ENCODE assay signal across 17 cellular contexts in genomic region chr10:133116455-133116854, GRCh38. TPM values are rescaled to one million over a fixed set of nuclear protein-coding genes. Genes with fewer than 3 reads are reported as not detected.
DNase-seq lines count a peak whose midpoint lies in the region; ATAC-seq and TF ChIP-seq lines count a peak whose summit lies in the region.
"Had no signal": no experiment of that assay in that cellular context is flagged by ENCODE, and none has a peak within 500 bp of the region (broad histone marks: within the 10 kb centered on the region; RNA-seq: fewer than 3 reads in every experiment).

No MANE protein-coding gene starts in this region.

- ATAC-seq in WTC11 = no peak
- ATAC-seq in GM21528 (IDR thresholded peaks at IDR 0.05; ENCODE audit: low FRiP score, unreplicated experiment) = no peak
- ATAC-seq in HG03108 (IDR thresholded peaks at IDR 0.05; ENCODE audit: unreplicated experiment) = no peak
- no peak for ATAC-seq in upper lobe of left lung (ENCODE audit: low FRiP score in 2 of 2)
- ATAC-seq: HCT116 had no signal

- intact Hi-C loops in posterior vena cava (cut with DNase I) = no loop called here

- CTCF ChIA-PET in WTC11 (lab: Charles Lee) = interaction anchor here (0.9 kb wide), 1 partner anchor 27 kb away, joined by 5 read pairs; no protein-coding TSS in a partner anchor

- H3K9me3 Mint-ChIP-seq in WTC11 (peaks cover 18% of the 10 kb centered on the region), glutamatergic neuron (ENCODE audit: unreplicated experiment) (peaks cover 13% of the 10 kb centered on the region)

- TF ChIP-seq EP300 in upper lobe of left lung (IDR thresholded peaks at IDR 0.05) = no peak

- DNase-seq in WTC11 (ENCODE audit: low spot score) (no peak), glutamatergic neuron (peak; percentile 10), posterior vena cava (ENCODE audit: low spot score) (peak; percentile 50), upper lobe of left lung (no peak)
- DNase-seq: C1 segment of cervical spinal cord; CD4-positive, alpha-beta memory T cell; COR-L47; DMS153; DND-41; H9 had no signal

- H3K4me3 ChIP-seq in skeletal muscle tissue (ENCODE audit: low read length in 3 of 3) = no peak overlapping the region
- H3K4me3 ChIP-seq in upper lobe of left lung = no peak overlapping the region
- H3K4me3 ChIP-seq: GM23338 had no signal

- peaks cover 0 to 2% (median 0%) of the 10 kb centered on the region in 3 donors for H3K36me3 ChIP-seq in skeletal muscle tissue (ENCODE audit: control insufficient read depth in 3 of 3, insufficient read depth in 3 of 3, low read length in 3 of 3)
- no peaks in the 10 kb centered on the region for H3K36me3 ChIP-seq in upper lobe of left lung

- H3K9me3 ChIP-seq in skeletal muscle tissue (ENCODE audit: control insufficient read depth in 3 of 3, low read length in 3 of 3) (peaks cover 0 to 3% (median 0%) of the 10 kb centered on the region in 3 donors), upper lobe of left lung (peaks cover 0 to 5% (median 0%) of the 10 kb centered on the region in 4 donors)

- H3K4me3 Mint-ChIP-seq in WTC11 = no peak overlapping the region
- no peak overlapping the region for H3K4me3 Mint-ChIP-seq in glutamatergic neuron (ENCODE audit: unreplicated experiment)
- H3K4me3 Mint-ChIP-seq: CD4-positive, alpha-beta memory T cell; GM23338; H9 had no signal

- no peak for TF ChIP-seq POLR2A in upper lobe of left lung (IDR thresholded peaks at IDR 0.05)

- H3K9ac ChIP-seq in skeletal muscle tissue (ENCODE audit: low read depth in 1 of 3, low read length in 3 of 3) = no peak overlapping the region

- H3K27ac Mint-ChIP-seq in WTC11 (peak overlapping the region; percentile 53; the same call in 1 of the 2 replicates), glutamatergic neuron (ENCODE audit: unreplicated experiment) (no peak overlapping the region)
- H3K27ac Mint-ChIP-seq: CD4-positive, alpha-beta memory T cell; GM23338; H9 had no signal

- peak overlapping the region; percentile 89 for H3K27ac ChIP-seq in skeletal muscle tissue (ENCODE audit: low read depth, low read length)
- H3K27ac ChIP-seq in upper lobe of left lung = no peak overlapping the region

- WGBS in upper lobe of left lung, 2 donors = 70 to 82% methylated on average over 11 to 14 of the region's 14 CpGs

- H3K27me3 Mint-ChIP-seq in WTC11 (ENCODE audit: low read depth) (no peaks in the 10 kb centered on the region; the same call in 1 of the 2 replicates), glutamatergic neuron (ENCODE audit: unreplicated experiment) (peaks cover 5% of the 10 kb centered on the region)
- H3K27me3 Mint-ChIP-seq: CD4-positive, alpha-beta memory T cell had no signal

- H3K4me1 Mint-ChIP-seq in WTC11 = no peaks in the 10 kb centered on the region
- H3K4me1 Mint-ChIP-seq in glutamatergic neuron (ENCODE audit: low read depth, unreplicated experiment) = no peaks in the 10 kb centered on the region
- H3K4me1 Mint-ChIP-seq: CD4-positive, alpha-beta memory T cell; GM23338; H9 had no signal

- H3K36me3 Mint-ChIP-seq in WTC11 (peaks cover 14% of the 10 kb centered on the region), glutamatergic neuron (ENCODE audit: unreplicated experiment) (peaks cover 35% of the 10 kb centered on the region)
- H3K36me3 Mint-ChIP-seq: CD4-positive, alpha-beta memory T cell had no signal

- POLR2A ChIA-PET in WTC11 (lab: Charles Lee) = no interaction called here

- H3K4me1 ChIP-seq in skeletal muscle tissue (ENCODE audit: control insufficient read depth in 3 of 3, insufficient read depth in 3 of 3, low read length in 3 of 3) (peaks cover 13 to 22% (median 17%) of the 10 kb centered on the region in 3 donors), upper lobe of left lung (no peaks in the 10 kb centered on the region)

- no peak for TF ChIP-seq CTCF in WTC11 (IDR thresholded peaks at IDR 0.05)
- TF ChIP-seq CTCF in glutamatergic neuron (IDR thresholded peaks at IDR 0.05; ENCODE audit: partially characterized antibody, unreplicated experiment) = no peak
- no peak for TF ChIP-seq CTCF in upper lobe of left lung (IDR thresholded peaks at IDR 0.05)

- H3K27me3 ChIP-seq in skeletal muscle tissue (ENCODE audit: control insufficient read depth in 3 of 3, insufficient read depth in 3 of 3, low read length in 3 of 3) (peaks cover 0 to 4% (median 0%) of the 10 kb centered on the region in 3 donors), upper lobe of left lung (no peaks in the 10 kb centered on the region)

TF ChIP-seq in WTC11, 78 proteins besides CTCF, POLR2A, EP300 and RAD21:
- TF ChIP-seq GABPB1 (CRISPR knock-in tag; IDR thresholded peaks at IDR 0.05) (no peak), TEAD4 (CRISPR knock-in tag; IDR thresholded peaks at IDR 0.05) (no peak), ZBTB43 (CRISPR knock-in tag; IDR thresholded peaks at IDR 0.05) (no peak)

RNA-seq across cellular contexts. Expression of gene ADGRA1, which starts 28.7 kb away (rescaled TPM):
- total RNA-seq in WTC11 (2021) = 0.11 to 0.20 TPM (median 0.18 TPM) in 3 replicates
- total RNA-seq in glutamatergic neuron (ENCODE audit: unreplicated experiment) = 9.1 TPM
- under 1 TPM; 0.10 to 0.56 TPM for total RNA-seq in posterior vena cava
- total RNA-seq in skeletal muscle tissue = under 0.01 TPM
- total RNA-seq in upper lobe of left lung = 1 to 10 TPM in 1 of 6 donors, under 1 TPM in 4, not detected in 1; 0.30 to 1.0 (median 0.39) TPM
- total RNA-seq: CD4-positive, alpha-beta memory T cell; H4 had no signal

RNA-seq across cellular contexts. Expression of gene KNDC1, which starts 43.6 kb away (rescaled TPM):
- total RNA-seq in WTC11 (2021) (25.7 to 26.8 TPM (median 26.6 TPM) in 3 replicates), glutamatergic neuron (ENCODE audit: unreplicated experiment) (7.4 TPM), posterior vena cava (under 1 TPM; 0.33 to 0.37 TPM), skeletal muscle tissue (0.52 TPM), upper lobe of left lung (10 to 100 TPM in 4 of 6 donors, 1 to 10 TPM in 2; 7.1 to 30.3 (median 15.5) TPM)
- total RNA-seq: A673 had no signal

Comparison
In these comparisons a context has a peak if more than half of its experiments do, and no peak if none do; other contexts are left out.
1. DNase-seq: peak in glutamatergic neuron (single experiment) and posterior vena cava (single experiment); none in WTC11 (single experiment) and upper lobe of left lung (0 of 2).